ENCODE assay signal across 8 cellular contexts in genomic region chrX:43958529-43958928, GRCh38. TPM values are rescaled to one million over a fixed set of nuclear protein-coding genes. Genes with fewer than 3 reads are reported as not detected.
A peak's percentile ranks its signal among the peaks of the same experiment; 100 is the strongest.
DNase-seq lines count a peak whose midpoint lies in the region; ATAC-seq, FAIRE-seq and TF ChIP-seq lines count a peak whose summit lies in the region.

No MANE protein-coding gene starts in this region.

- H3K27me3 ChIP-seq in Caco-2 (replicated peaks; ENCODE audit: control insufficient read depth, insufficient read depth, low read length): no peaks in the 10 kb centered on the region

- no peak overlapping the region for H3K4me3 ChIP-seq in Caco-2 (ENCODE audit: low read depth, low read length)

- no peaks in the 10 kb centered on the region for H3K4me1 Mint-ChIP-seq in Caco-2 (ENCODE audit: low read depth, unreplicated experiment)

- H3K36me3 ChIP-seq in Caco-2 (ENCODE audit: control insufficient read depth, insufficient read depth, low read length): no peaks in the 10 kb centered on the region

- DNase-seq in Caco-2 (peak; percentile 44 to 56), GM19239 (ENCODE audit: insufficient read length, low spot score) (peak; percentile 4), LHCN-M2 (ENCODE audit: low read depth) (peak; percentile 84), OCI-M1 (lab: John Stamatoyannopoulos, UW) (peak; percentile 82), caudate nucleus (lab: John Stamatoyannopoulos, UW) (peak in 34 of 61 donors; percentile 1 to 76 (median 14)), kidney glomerular epithelial cell (lab: John Stamatoyannopoulos, UW) (peak; percentile 48)

- peaks cover 3% of the 10 kb centered on the region for H3K27me3 Mint-ChIP-seq in Caco-2 (ENCODE audit: insufficient read depth, unreplicated experiment)

- H3K9me3 ChIP-seq in Caco-2: no peaks in the 10 kb centered on the region

- no peak for ATAC-seq in GM21390 (IDR thresholded peaks at IDR 0.05; ENCODE audit: unreplicated experiment)

- H3K36me3 Mint-ChIP-seq in Caco-2 (ENCODE audit: insufficient read depth, unreplicated experiment): no peaks in the 10 kb centered on the region

- H3K27ac Mint-ChIP-seq in Caco-2 (ENCODE audit: unreplicated experiment): no peak overlapping the region

- FAIRE-seq in GM19239 (lab: Jason Lieb, UNC): peak; percentile 86

- H3K4me1 ChIP-seq in Caco-2: no peaks in the 10 kb centered on the region

- H3K27ac ChIP-seq in caudate nucleus (ENCODE audit: low read depth, low read length): no peak overlapping the region
- H3K27ac ChIP-seq in temporal lobe (ENCODE audit: low read depth, low read length): peak overlapping the region; percentile 33

- POLR2A ChIA-PET in Caco-2 (lab: Charles Lee): interaction anchor here (0.5 to 0.6 kb wide), 2 partner anchors 114 to 226 kb away, joined by 3 to 6 read pairs; no protein-coding TSS in a partner anchor

- intact Hi-C loops in Caco-2 (cut with micrococcal nuclease; ENCODE audit: unreplicated experiment): loop anchor here (1.0 to 2.0 kb wide), 4 partner anchors 68 to 404 kb away; no protein-coding TSS in a partner anchor

- H3K9me3 Mint-ChIP-seq in Caco-2 (ENCODE audit: unreplicated experiment): no peaks in the 10 kb centered on the region

- H3K4me3 Mint-ChIP-seq in Caco-2 (ENCODE audit: unreplicated experiment): no peak overlapping the region

- CTCF ChIA-PET in Caco-2 (lab: Charles Lee): interaction anchor here (0.6 to 1.2 kb wide), 13 partner anchors 14 to 957 kb away, joined by 3 to 32 read pairs (median 4); partner anchors contain the start of gene NDP

- no TSS peak for BruUV-seq in Caco-2 (replicated peaks; lab: Mats Ljungman, UMichigan)

- TF ChIP-seq CTCF in Caco-2 (IDR thresholded peaks at IDR 0.05; ENCODE audit: insufficient read depth in 1 of 2, low read depth in 1 of 2, low read length in 1 of 2, severe bottlenecking in 1 of 2, unreplicated experiment in 1 of 2): peak; percentile 44 to 67

RNA-seq across cellular contexts. Expression of gene NDP, which starts 14.7 kb away (rescaled TPM):
- 0.37 and 0.48 TPM in 2 replicates for total RNA-seq in Caco-2 (2022)
- total RNA-seq in LHCN-M2 (2014; rRNA removed): 1.1 and 1.8 TPM in 2 replicates
- polyA plus RNA-seq in LHCN-M2 (2012): 0.35 TPM
- 24.3 TPM for total RNA-seq in temporal lobe

Comparison
In these comparisons a context has a peak if more than half of its experiments do, and no peak if none do; other contexts are left out.
1. DNase-seq: peak in every context shown above with its lines; median percentile 84 in LHCN-M2; 82 in OCI-M1; 50 in Caco-2; 48 in kidney glomerular epithelial cell; 14 in caudate nucleus; 4 in GM19239.